ENCODE assay signal across 2 cellular contexts in genomic region chr11:70746351-70746750, GRCh38.
TF ChIP-seq lines count a peak whose summit lies in the region.

No MANE protein-coding gene starts in this region.

TF ChIP-seq in H1, 55 proteins besides CTCF, POLR2A, EP300 and RAD21 (continued from another document):
- TF ChIP-seq NRF1 (IDR thresholded peaks at IDR 0.05; ENCODE audit: low read depth, low read length) (no peak), ASH2L (IDR thresholded peaks at IDR 0.05; ENCODE audit: low read length) (no peak), USF2 (IDR thresholded peaks at IDR 0.05; ENCODE audit: low read length) (no peak), GABPA (IDR thresholded peaks at IDR 0.05; ENCODE audit: borderline replicate concordance, insufficient read depth, low read length) (no peak), SRF (IDR thresholded peaks at IDR 0.05; ENCODE audit: low read depth, low read length) (no peak), RBBP5 (IDR thresholded peaks at IDR 0.05; ENCODE audit: borderline replicate concordance, low read depth, low read length) (no peak), TBP (IDR thresholded peaks at IDR 0.05; ENCODE audit: low read depth, low read length) (no peak), SP1 (IDR thresholded peaks at IDR 0.05; ENCODE audit: low read depth, low read length) (no peak), FOSL1 (IDR thresholded peaks at IDR 0.05; ENCODE audit: insufficient read depth, low read depth, low read length) (no peak)
- TF ChIP-seq, protein P1, sequence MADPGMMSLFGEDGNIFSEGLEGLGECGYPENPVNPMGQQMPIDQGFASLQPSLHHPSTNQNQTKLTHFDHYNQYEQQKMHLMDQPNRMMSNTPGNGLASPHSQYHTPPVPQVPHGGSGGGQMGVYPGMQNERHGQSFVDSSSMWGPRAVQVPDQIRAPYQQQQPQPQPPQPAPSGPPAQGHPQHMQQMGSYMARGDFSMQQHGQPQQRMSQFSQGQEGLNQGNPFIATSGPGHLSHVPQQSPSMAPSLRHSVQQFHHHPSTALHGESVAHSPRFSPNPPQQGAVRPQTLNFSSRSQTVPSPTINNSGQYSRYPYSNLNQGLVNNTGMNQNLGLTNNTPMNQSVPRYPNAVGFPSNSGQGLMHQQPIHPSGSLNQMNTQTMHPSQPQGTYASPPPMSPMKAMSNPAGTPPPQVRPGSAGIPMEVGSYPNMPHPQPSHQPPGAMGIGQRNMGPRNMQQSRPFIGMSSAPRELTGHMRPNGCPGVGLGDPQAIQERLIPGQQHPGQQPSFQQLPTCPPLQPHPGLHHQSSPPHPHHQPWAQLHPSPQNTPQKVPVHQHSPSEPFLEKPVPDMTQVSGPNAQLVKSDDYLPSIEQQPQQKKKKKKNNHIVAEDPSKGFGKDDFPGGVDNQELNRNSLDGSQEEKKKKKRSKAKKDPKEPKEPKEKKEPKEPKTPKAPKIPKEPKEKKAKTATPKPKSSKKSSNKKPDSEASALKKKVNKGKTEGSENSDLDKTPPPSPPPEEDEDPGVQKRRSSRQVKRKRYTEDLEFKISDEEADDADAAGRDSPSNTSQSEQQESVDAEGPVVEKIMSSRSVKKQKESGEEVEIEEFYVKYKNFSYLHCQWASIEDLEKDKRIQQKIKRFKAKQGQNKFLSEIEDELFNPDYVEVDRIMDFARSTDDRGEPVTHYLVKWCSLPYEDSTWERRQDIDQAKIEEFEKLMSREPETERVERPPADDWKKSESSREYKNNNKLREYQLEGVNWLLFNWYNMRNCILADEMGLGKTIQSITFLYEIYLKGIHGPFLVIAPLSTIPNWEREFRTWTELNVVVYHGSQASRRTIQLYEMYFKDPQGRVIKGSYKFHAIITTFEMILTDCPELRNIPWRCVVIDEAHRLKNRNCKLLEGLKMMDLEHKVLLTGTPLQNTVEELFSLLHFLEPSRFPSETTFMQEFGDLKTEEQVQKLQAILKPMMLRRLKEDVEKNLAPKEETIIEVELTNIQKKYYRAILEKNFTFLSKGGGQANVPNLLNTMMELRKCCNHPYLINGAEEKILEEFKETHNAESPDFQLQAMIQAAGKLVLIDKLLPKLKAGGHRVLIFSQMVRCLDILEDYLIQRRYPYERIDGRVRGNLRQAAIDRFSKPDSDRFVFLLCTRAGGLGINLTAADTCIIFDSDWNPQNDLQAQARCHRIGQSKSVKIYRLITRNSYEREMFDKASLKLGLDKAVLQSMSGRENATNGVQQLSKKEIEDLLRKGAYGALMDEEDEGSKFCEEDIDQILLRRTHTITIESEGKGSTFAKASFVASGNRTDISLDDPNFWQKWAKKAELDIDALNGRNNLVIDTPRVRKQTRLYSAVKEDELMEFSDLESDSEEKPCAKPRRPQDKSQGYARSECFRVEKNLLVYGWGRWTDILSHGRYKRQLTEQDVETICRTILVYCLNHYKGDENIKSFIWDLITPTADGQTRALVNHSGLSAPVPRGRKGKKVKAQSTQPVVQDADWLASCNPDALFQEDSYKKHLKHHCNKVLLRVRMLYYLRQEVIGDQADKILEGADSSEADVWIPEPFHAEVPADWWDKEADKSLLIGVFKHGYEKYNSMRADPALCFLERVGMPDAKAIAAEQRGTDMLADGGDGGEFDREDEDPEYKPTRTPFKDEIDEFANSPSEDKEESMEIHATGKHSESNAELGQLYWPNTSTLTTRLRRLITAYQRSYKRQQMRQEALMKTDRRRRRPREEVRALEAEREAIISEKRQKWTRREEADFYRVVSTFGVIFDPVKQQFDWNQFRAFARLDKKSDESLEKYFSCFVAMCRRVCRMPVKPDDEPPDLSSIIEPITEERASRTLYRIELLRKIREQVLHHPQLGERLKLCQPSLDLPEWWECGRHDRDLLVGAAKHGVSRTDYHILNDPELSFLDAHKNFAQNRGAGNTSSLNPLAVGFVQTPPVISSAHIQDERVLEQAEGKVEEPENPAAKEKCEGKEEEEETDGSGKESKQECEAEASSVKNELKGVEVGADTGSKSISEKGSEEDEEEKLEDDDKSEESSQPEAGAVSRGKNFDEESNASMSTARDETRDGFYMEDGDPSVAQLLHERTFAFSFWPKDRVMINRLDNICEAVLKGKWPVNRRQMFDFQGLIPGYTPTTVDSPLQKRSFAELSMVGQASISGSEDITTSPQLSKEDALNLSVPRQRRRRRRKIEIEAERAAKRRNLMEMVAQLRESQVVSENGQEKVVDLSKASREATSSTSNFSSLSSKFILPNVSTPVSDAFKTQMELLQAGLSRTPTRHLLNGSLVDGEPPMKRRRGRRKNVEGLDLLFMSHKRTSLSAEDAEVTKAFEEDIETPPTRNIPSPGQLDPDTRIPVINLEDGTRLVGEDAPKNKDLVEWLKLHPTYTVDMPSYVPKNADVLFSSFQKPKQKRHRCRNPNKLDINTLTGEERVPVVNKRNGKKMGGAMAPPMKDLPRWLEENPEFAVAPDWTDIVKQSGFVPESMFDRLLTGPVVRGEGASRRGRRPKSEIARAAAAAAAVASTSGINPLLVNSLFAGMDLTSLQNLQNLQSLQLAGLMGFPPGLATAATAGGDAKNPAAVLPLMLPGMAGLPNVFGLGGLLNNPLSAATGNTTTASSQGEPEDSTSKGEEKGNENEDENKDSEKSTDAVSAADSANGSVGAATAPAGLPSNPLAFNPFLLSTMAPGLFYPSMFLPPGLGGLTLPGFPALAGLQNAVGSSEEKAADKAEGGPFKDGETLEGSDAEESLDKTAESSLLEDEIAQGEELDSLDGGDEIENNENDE (IDR thresholded peaks at IDR 0.05; ENCODE audit: insufficient replicate concordance, low read length), result no peak

TF ChIP-seq in SK-N-SH treated with all-trans-retinoic acid at 6 μM for 48 hours, 23 proteins besides CTCF, POLR2A, EP300 and RAD21 (continued from another document):
- TF ChIP-seq, protein P2, sequence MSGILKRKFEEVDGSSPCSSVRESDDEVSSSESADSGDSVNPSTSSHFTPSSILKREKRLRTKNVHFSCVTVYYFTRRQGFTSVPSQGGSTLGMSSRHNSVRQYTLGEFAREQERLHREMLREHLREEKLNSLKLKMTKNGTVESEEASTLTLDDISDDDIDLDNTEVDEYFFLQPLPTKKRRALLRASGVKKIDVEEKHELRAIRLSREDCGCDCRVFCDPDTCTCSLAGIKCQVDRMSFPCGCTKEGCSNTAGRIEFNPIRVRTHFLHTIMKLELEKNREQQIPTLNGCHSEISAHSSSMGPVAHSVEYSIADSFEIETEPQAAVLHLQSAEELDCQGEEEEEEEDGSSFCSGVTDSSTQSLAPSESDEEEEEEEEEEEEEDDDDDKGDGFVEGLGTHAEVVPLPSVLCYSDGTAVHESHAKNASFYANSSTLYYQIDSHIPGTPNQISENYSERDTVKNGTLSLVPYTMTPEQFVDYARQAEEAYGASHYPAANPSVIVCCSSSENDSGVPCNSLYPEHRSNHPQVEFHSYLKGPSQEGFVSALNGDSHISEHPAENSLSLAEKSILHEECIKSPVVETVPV (CRISPR knock-in tag; IDR thresholded peaks at IDR 0.05), result no peak
- TF ChIP-seq RARB (CRISPR knock-in tag; IDR thresholded peaks at IDR 0.05) (no peak), ZFP3 (CRISPR knock-in tag; IDR thresholded peaks at IDR 0.05) (no peak), GLIS3 (CRISPR knock-in tag; IDR thresholded peaks at IDR 0.05) (no peak), ZC3H10 (CRISPR knock-in tag; IDR thresholded peaks at IDR 0.05) (no peak), TOX (CRISPR knock-in tag; IDR thresholded peaks at IDR 0.05; ENCODE audit: borderline replicate concordance) (no peak), ARNTL (CRISPR knock-in tag; IDR thresholded peaks at IDR 0.05; ENCODE audit: borderline replicate concordance, low read depth) (no peak), ESRRG (CRISPR knock-in tag; IDR thresholded peaks at IDR 0.05) (no peak), SNAI2 (CRISPR knock-in tag; IDR thresholded peaks at IDR 0.05) (no peak), BACH2 (CRISPR knock-in tag; IDR thresholded peaks at IDR 0.05; ENCODE audit: borderline replicate concordance) (no peak), ZNF8 (CRISPR knock-in tag; IDR thresholded peaks at IDR 0.05) (no peak)
- TF ChIP-seq, protein P3, sequence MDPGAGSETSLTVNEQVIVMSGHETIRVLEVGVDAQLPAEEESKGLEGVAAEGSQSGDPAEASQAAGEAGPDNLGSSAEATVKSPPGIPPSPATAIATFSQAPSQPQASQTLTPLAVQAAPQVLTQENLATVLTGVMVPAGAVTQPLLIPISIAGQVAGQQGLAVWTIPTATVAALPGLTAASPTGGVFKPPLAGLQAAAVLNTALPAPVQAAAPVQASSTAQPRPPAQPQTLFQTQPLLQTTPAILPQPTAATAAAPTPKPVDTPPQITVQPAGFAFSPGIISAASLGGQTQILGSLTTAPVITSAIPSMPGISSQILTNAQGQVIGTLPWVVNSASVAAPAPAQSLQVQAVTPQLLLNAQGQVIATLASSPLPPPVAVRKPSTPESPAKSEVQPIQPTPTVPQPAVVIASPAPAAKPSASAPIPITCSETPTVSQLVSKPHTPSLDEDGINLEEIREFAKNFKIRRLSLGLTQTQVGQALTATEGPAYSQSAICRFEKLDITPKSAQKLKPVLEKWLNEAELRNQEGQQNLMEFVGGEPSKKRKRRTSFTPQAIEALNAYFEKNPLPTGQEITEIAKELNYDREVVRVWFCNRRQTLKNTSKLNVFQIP (CRISPR knock-in tag; IDR thresholded peaks at IDR 0.05; ENCODE audit: borderline replicate concordance, low read depth), result no peak
- TF ChIP-seq, protein P4, sequence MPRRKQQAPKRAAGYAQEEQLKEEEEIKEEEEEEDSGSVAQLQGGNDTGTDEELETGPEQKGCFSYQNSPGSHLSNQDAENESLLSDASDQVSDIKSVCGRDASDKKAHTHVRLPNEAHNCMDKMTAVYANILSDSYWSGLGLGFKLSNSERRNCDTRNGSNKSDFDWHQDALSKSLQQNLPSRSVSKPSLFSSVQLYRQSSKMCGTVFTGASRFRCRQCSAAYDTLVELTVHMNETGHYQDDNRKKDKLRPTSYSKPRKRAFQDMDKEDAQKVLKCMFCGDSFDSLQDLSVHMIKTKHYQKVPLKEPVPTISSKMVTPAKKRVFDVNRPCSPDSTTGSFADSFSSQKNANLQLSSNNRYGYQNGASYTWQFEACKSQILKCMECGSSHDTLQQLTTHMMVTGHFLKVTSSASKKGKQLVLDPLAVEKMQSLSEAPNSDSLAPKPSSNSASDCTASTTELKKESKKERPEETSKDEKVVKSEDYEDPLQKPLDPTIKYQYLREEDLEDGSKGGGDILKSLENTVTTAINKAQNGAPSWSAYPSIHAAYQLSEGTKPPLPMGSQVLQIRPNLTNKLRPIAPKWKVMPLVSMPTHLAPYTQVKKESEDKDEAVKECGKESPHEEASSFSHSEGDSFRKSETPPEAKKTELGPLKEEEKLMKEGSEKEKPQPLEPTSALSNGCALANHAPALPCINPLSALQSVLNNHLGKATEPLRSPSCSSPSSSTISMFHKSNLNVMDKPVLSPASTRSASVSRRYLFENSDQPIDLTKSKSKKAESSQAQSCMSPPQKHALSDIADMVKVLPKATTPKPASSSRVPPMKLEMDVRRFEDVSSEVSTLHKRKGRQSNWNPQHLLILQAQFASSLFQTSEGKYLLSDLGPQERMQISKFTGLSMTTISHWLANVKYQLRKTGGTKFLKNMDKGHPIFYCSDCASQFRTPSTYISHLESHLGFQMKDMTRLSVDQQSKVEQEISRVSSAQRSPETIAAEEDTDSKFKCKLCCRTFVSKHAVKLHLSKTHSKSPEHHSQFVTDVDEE (CRISPR knock-in tag; IDR thresholded peaks at IDR 0.05), result no peak
- TF ChIP-seq, protein P5, sequence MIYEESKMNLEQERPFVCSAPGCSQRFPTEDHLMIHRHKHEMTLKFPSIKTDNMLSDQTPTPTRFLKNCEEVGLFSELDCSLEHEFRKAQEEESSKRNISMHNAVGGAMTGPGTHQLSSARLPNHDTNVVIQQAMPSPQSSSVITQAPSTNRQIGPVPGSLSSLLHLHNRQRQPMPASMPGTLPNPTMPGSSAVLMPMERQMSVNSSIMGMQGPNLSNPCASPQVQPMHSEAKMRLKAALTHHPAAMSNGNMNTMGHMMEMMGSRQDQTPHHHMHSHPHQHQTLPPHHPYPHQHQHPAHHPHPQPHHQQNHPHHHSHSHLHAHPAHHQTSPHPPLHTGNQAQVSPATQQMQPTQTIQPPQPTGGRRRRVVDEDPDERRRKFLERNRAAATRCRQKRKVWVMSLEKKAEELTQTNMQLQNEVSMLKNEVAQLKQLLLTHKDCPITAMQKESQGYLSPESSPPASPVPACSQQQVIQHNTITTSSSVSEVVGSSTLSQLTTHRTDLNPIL (CRISPR knock-in tag; IDR thresholded peaks at IDR 0.05; ENCODE audit: low read depth), result no peak
